In genomic region chr19:45423589-45424190, GRCh38 we compare ENCODE assay signal across 8 cellular contexts. TPM values are rescaled to one million over a fixed set of nuclear protein-coding genes. Genes with fewer than 3 reads are reported as not detected.
DNase-seq lines count a peak whose midpoint lies in the region; ATAC-seq and TF ChIP-seq lines count a peak whose summit lies in the region.

ERCC1 (minus strand) TSS chr19:45423917; CDS start chr19:45423374, 543 bp downstream.

- H3K4me1 ChIP-seq in skeletal muscle tissue (ENCODE audit: control insufficient read depth in 3 of 3, insufficient read depth in 3 of 3, low read length in 3 of 3), result peaks cover 19 to 24% (median 20%) of the 10 kb centered on the region in 3 donors

- peak; percentile 72 for DNase-seq in 8988T
- peak; percentile 98 to 99 for DNase-seq in NCI-H187 (lab: John Stamatoyannopoulos, UW)
- peak in 3 of 5 experiments; percentile 44 to 91 (median 65) for DNase-seq in T-helper 2 cell
- DNase-seq in brain pericyte (ENCODE audit: low read depth, low spot score), result peak; percentile 86

- H3K4me3 ChIP-seq in iPS-18c (ENCODE audit: insufficient read depth, low read depth, low read length) (peak within 1 kb of the TSS; percentile 84), skeletal muscle tissue (ENCODE audit: low read length in 3 of 3) (peak within 1 kb of the TSS; percentile 80 to 91 (median 84))

- no peaks in the 10 kb centered on the region for H3K27me3 ChIP-seq in skeletal muscle tissue (ENCODE audit: control insufficient read depth in 3 of 3, insufficient read depth in 3 of 3, low read length in 3 of 3)

- H3K9me3 ChIP-seq in iPS-18c (ENCODE audit: control insufficient read depth, insufficient read depth, low read length) (no peaks in the 10 kb centered on the region), skeletal muscle tissue (ENCODE audit: control insufficient read depth in 3 of 3, low read length in 3 of 3) (no peaks in the 10 kb centered on the region)

- TF ChIP-seq POLR2A in GM18505 (IDR thresholded peaks at IDR 0.05; ENCODE audit: borderline replicate concordance, extremely low read depth, insufficient read depth, insufficient read length), result peak; percentile 89

- H3K36me3 ChIP-seq in skeletal muscle tissue (ENCODE audit: control insufficient read depth in 3 of 3, insufficient read depth in 3 of 3, low read length in 3 of 3), result peaks cover 9 to 17% (median 13%) of the 10 kb centered on the region in 3 donors

- H3K27ac ChIP-seq in skeletal muscle tissue (ENCODE audit: low read depth, low read length), result peak within 1 kb of the TSS; percentile 77

- ATAC-seq in GM18505 (IDR thresholded peaks at IDR 0.05; ENCODE audit: unreplicated experiment), result peak; percentile 60
- peak; percentile 58 for ATAC-seq in HG02943 (IDR thresholded peaks at IDR 0.05; ENCODE audit: low read depth, unreplicated experiment)

- H3K9ac ChIP-seq in skeletal muscle tissue (ENCODE audit: low read depth in 1 of 3, low read length in 3 of 3), result peak within 1 kb of the TSS; percentile 78 to 92 (median 86)

RNA-seq across cellular contexts. Expression of gene ERCC1, which starts in this region (rescaled TPM):
- total RNA-seq in skeletal muscle tissue, result 56.9 TPM

Comparison
In these comparisons a context has a peak if more than half of its experiments do, and no peak if none do; other contexts are left out.
1. Peak in every context shown above with its lines: DNase-seq, ATAC-seq, H3K4me3 ChIP-seq and H3K27ac ChIP-seq.